In genomic region chr21:44868707-44869106, GRCh38 we compare ENCODE assay signal across 10 cellular contexts. TPM values are rescaled to one million over a fixed set of nuclear protein-coding genes. Genes with fewer than 3 reads are reported as not detected.
A peak's percentile ranks its signal among the peaks of the same experiment; 100 is the strongest.
DNase-seq lines count a peak whose midpoint lies in the region; ATAC-seq and TF ChIP-seq lines count a peak whose summit lies in the region.
"Had no signal": no experiment of that assay in that cellular context is flagged by ENCODE, and none has a peak within 500 bp of the region (broad histone marks: within the 10 kb centered on the region; RNA-seq: fewer than 3 reads in every experiment).

No MANE protein-coding gene starts in this region.

- H3K4me3 Mint-ChIP-seq in endodermal cell (no peak overlapping the region), osteocyte (ENCODE audit: unreplicated experiment) (no peak overlapping the region)

- peaks cover 0 to 14% (median 0%) of the 10 kb centered on the region in 11 experiments; a peak in 6 of 22 replicates for H3K27me3 ChIP-seq in BLaER1 treated with 17β-estradiol and CSF1 and Interleukin-3, amounts not matched to agents 10 nM and 100 nM
- no peaks in the 10 kb centered on the region for H3K27me3 ChIP-seq in RWPE2 (ENCODE audit: insufficient read depth, poor library complexity, severe bottlenecking)
- H3K27me3 ChIP-seq in endodermal cell (ENCODE audit: control insufficient read depth, insufficient read depth, low read length, poor library complexity, severe bottlenecking) = no peaks in the 10 kb centered on the region

- H3K27me3 Mint-ChIP-seq in endodermal cell (ENCODE audit: insufficient read depth) (no peaks in the 10 kb centered on the region), osteocyte (ENCODE audit: unreplicated experiment) (no peaks in the 10 kb centered on the region)

- TF ChIP-seq CTCF in RWPE2 (IDR thresholded peaks at IDR 0.05; ENCODE audit: poor library complexity, severe bottlenecking) = no peak
- no peak for TF ChIP-seq CTCF in endodermal cell (conservative IDR thresholded peaks at IDR 0.05)
- TF ChIP-seq CTCF in osteocyte (IDR thresholded peaks at IDR 0.05) = no peak

- peak overlapping the region in 3 of 11 experiments; percentile 13 to 28 (median 16); a peak in 4 of 22 replicates for H3K9ac ChIP-seq in BLaER1 treated with 17β-estradiol and CSF1 and Interleukin-3, amounts not matched to agents 10 nM and 100 nM
- H3K9ac ChIP-seq in endodermal cell (ENCODE audit: extremely low read depth, low read length, poor library complexity, severe bottlenecking) = no peak overlapping the region

- H3K4me3 ChIP-seq in BLaER1 treated with 17β-estradiol and CSF1 and Interleukin-3, amounts not matched to agents 10 nM and 100 nM = peak overlapping the region in 4 of 10 experiments; percentile 2 to 39 (median 14); a peak in 4 of 20 replicates
- H3K4me3 ChIP-seq in RWPE2 (ENCODE audit: severe bottlenecking) (no peak overlapping the region), endodermal cell (ENCODE audit: low read length) (no peak overlapping the region)

- H3K9me3 Mint-ChIP-seq in endodermal cell (no peaks in the 10 kb centered on the region), osteocyte (ENCODE audit: unreplicated experiment) (no peaks in the 10 kb centered on the region)

- peak overlapping the region; percentile 82 to 99 (median 97) for H3K4me2 ChIP-seq in BLaER1 treated with 17β-estradiol and CSF1 and Interleukin-3, amounts not matched to agents 10 nM and 100 nM

- peak overlapping the region in 5 of 11 experiments; percentile 15 to 69 (median 37); a peak in 4 of 22 replicates for H3K27ac ChIP-seq in BLaER1 treated with 17β-estradiol and CSF1 and Interleukin-3, amounts not matched to agents 10 nM and 100 nM
- H3K27ac ChIP-seq in RWPE2 (ENCODE audit: poor library complexity, severe bottlenecking) (peak overlapping the region; percentile 93), endodermal cell (ENCODE audit: low read depth, low read length) (no peak overlapping the region)

- H3K36me3 ChIP-seq in BLaER1 treated with 17β-estradiol and CSF1 and Interleukin-3, amounts not matched to agents 10 nM and 100 nM = peaks cover 19 to 63% (median 48%) of the 10 kb centered on the region in 11 experiments
- H3K36me3 ChIP-seq in RWPE2 (ENCODE audit: low read depth) = peaks cover 41% of the 10 kb centered on the region
- H3K36me3 ChIP-seq in endodermal cell (ENCODE audit: control insufficient read depth, insufficient read depth, low read length) = peaks cover 40% of the 10 kb centered on the region

- peaks cover 93 to 95% (median 95%) of the 10 kb centered on the region in 11 experiments for H4K20me1 ChIP-seq in BLaER1 treated with 17β-estradiol and CSF1 and Interleukin-3, amounts not matched to agents 10 nM and 100 nM

- DNase-seq in RWPE2 (ENCODE audit: low spot score) = no peak
- DNase-seq in endodermal cell = no peak
- no peak for DNase-seq in osteocyte (ENCODE audit: extremely low spot score, unreplicated experiment)
- no peak for DNase-seq in COLO668 (lab: John Stamatoyannopoulos, UW; ENCODE audit: unreplicated experiment)
- DNase-seq in NOMO-1 treated with dmso at 0.1 percent for 144 hours (lab: John Stamatoyannopoulos, UW; ENCODE audit: unreplicated experiment) = no peak
- DNase-seq: amniotic stem cell, DMS53 had no signal

- peaks cover 71 to 88% (median 84%) of the 10 kb centered on the region in 10 experiments for H3K4me1 ChIP-seq in BLaER1 treated with 17β-estradiol and CSF1 and Interleukin-3, amounts not matched to agents 10 nM and 100 nM
- H3K4me1 ChIP-seq in RWPE2 (ENCODE audit: insufficient read depth, poor library complexity, severe bottlenecking) = peaks cover 48% of the 10 kb centered on the region
- peaks cover 32% of the 10 kb centered on the region for H3K4me1 ChIP-seq in endodermal cell (ENCODE audit: control insufficient read depth, insufficient read depth, low read length)

- ATAC-seq in RWPE2 (ENCODE audit: low read depth) (no peak), GM21360 (IDR thresholded peaks at IDR 0.05; ENCODE audit: unreplicated experiment) (no peak), GM18858 (IDR thresholded peaks at IDR 0.05; ENCODE audit: unreplicated experiment) (no peak)

- H3K9me3 ChIP-seq in BLaER1 treated with 17β-estradiol and CSF1 and Interleukin-3, amounts not matched to agents 10 nM and 100 nM (replicated peaks in 1 of 11) = no peaks in the 10 kb centered on the region
- no peaks in the 10 kb centered on the region for H3K9me3 ChIP-seq in RWPE2 (ENCODE audit: severe bottlenecking)
- H3K9me3 ChIP-seq in endodermal cell (ENCODE audit: control insufficient read depth, low read length) = no peaks in the 10 kb centered on the region

- H3K36me3 Mint-ChIP-seq in endodermal cell (ENCODE audit: low read depth) (peaks cover 35% of the 10 kb centered on the region), osteocyte (ENCODE audit: unreplicated experiment) (peaks cover 11% of the 10 kb centered on the region)

- 96% methylated on average over 7 of the region's 7 CpGs for WGBS in endodermal cell (ENCODE audit: insufficient coverage in 1 of 2, insufficient read length in 1 of 2), 2 experiments

- H3K27ac Mint-ChIP-seq in endodermal cell (peak overlapping the region; percentile 49), osteocyte (ENCODE audit: unreplicated experiment) (peak overlapping the region; percentile 88)

- H3K4me1 Mint-ChIP-seq in endodermal cell = peaks cover 64% of the 10 kb centered on the region
- H3K4me1 Mint-ChIP-seq in osteocyte (ENCODE audit: unreplicated experiment) = peaks cover 75% of the 10 kb centered on the region

RNA-seq across cellular contexts. Expression of gene PTTG1IP, which starts 4.8 kb away (rescaled TPM):
- total RNA-seq in endodermal cell (100 to 1,000 TPM; 155 to 168 TPM), osteocyte (318 and 328 TPM in 2 replicates)
- polyA plus RNA-seq in endodermal cell (2013, experiment 1 of 2) = 225 TPM
- polyA plus RNA-seq in endodermal cell (2013, experiment 2 of 2) = 224 TPM

RNA-seq across cellular contexts. Expression of gene SUMO3, which starts 50.8 kb away (rescaled TPM):
- total RNA-seq in endodermal cell (10 to 100 TPM; 79.5 to 96.4 TPM), osteocyte (69.6 and 74.9 TPM in 2 replicates)
- polyA plus RNA-seq in endodermal cell (2013, experiment 1 of 2) = 123 TPM
- polyA plus RNA-seq in endodermal cell (2013, experiment 2 of 2) = 111 TPM

RNA-seq across cellular contexts. Expression of gene ITGB2, which starts 52.0 kb away (rescaled TPM):
- 1 to 10 TPM; 1.6 to 2.3 TPM for total RNA-seq in endodermal cell
- 0.36 TPM for polyA plus RNA-seq in endodermal cell (2013, experiment 1 of 2)
- polyA plus RNA-seq in endodermal cell (2013, experiment 2 of 2) = 0.54 TPM
- 0.62 and 1.1 TPM in 2 replicates for total RNA-seq in osteocyte
